Comparison of ENCODE assay signal across 8 cellular contexts in genomic region chr5:92518318-92518913, GRCh38.
DNase-seq lines count a peak whose midpoint lies in the region; ATAC-seq, FAIRE-seq and TF ChIP-seq lines count a peak whose summit lies in the region.

No MANE protein-coding gene starts in this region.

- peaks cover 20% of the 10 kb centered on the region for H3K4me1 Mint-ChIP-seq in MCF 10A (ENCODE audit: insufficient read depth, unreplicated experiment)
- no peaks in the 10 kb centered on the region for H3K4me1 Mint-ChIP-seq in T-cell

- in situ Hi-C loops in HepG2 (cut with HindIII; ENCODE audit: extremely low pct_ligation_motif_present, low pct_unique_long_range_greater_than_20kb), result no loop called here

- peak overlapping the region; percentile 60 for H2AFZ ChIP-seq in HepG2 (ENCODE audit: low read length)

- ATAC-seq in HepG2 (peak; percentile 98), T-cell (replicated peaks in 1 of 4) (no peak)

- H3K4me3 ChIP-seq in breast epithelium (no peak overlapping the region), adipocyte (ENCODE audit: low read length) (peak overlapping the region; percentile 37), HepG2 (replicated peaks in 1 of 3; ENCODE audit: insufficient read depth in 1 of 3, low read depth in 2 of 3, low read length in 3 of 3) (no peak overlapping the region)

- CTCF ChIA-PET in MCF 10A (lab: Yijun Ruan, JAX), result interaction anchor here (0.5 to 1.0 kb wide), 9 partner anchors 9 to 1746 kb away, joined by 3 to 4 read pairs (median 3); no protein-coding TSS in a partner anchor
- CTCF ChIA-PET in HepG2 (lab: Yijun Ruan, JAX; ENCODE audit: low intra/inter-chr PET ratio, low total read pairs), result interaction anchor here (1.3 kb wide), 1 partner anchor 1397 kb away, joined by 3 read pairs; no protein-coding TSS in a partner anchor
- CTCF ChIA-PET in T-cell (lab: Charles Lee), result no interaction called here

- H3K36me3 Mint-ChIP-seq in MCF 10A (ENCODE audit: insufficient read depth, unreplicated experiment), result peaks cover 2% of the 10 kb centered on the region
- no peaks in the 10 kb centered on the region for H3K36me3 Mint-ChIP-seq in T-cell

- H3K4me3 Mint-ChIP-seq in MCF 10A (ENCODE audit: unreplicated experiment), result no peak overlapping the region
- H3K4me3 Mint-ChIP-seq in T-cell, result no peak overlapping the region

- H3K27ac ChIP-seq in breast epithelium (no peak overlapping the region), HepG2 (ENCODE audit: extremely low read length, insufficient read depth, low read length) (no peak overlapping the region)

- peak; percentile 64 for FAIRE-seq in HepG2 (lab: Jason Lieb, UNC)

- H3K4me2 ChIP-seq in HepG2 (ENCODE audit: low read depth, low read length), result peak overlapping the region; percentile 53

- H3K27ac Mint-ChIP-seq in MCF 10A (ENCODE audit: low read depth, unreplicated experiment) (no peak overlapping the region), T-cell (no peak overlapping the region)

- DNase-seq in MCF 10A (ENCODE audit: unreplicated experiment) (peak; percentile 50), breast epithelium (ENCODE audit: low spot score in 2 of 2) (no peak), HCEC 1CT (peak; percentile 76), Kasumi-1 (lab: John Stamatoyannopoulos, UW) (peak; percentile 37 to 42), adipocyte (ENCODE audit: low read depth) (peak; percentile 13), HepG2 (ENCODE audit: low spot score) (peak; percentile 12), T-cell (no peak)
- DNase-seq in stimulated activated CD4-positive, alpha-beta T cell treated with anti-CD3 and anti-CD28 coated beads, Interleukin-4, amount 100 ng/mL, for 24 hours, result no peak

- no peaks in the 10 kb centered on the region for H3K9me3 ChIP-seq in breast epithelium
- peaks cover 5% of the 10 kb centered on the region for H3K9me3 ChIP-seq in adipocyte (ENCODE audit: control insufficient read depth, low read length)
- H3K9me3 ChIP-seq in HepG2 (ENCODE audit: low read length), result peaks cover 9% of the 10 kb centered on the region

- H3K9ac ChIP-seq in adipocyte (ENCODE audit: low read length) (no peak overlapping the region), HepG2 (ENCODE audit: insufficient read depth, low read depth, low read length) (no peak overlapping the region)

- no peak for TF ChIP-seq EP300 in HepG2 (IDR thresholded peaks at IDR 0.05; ENCODE audit: low read depth in 2 of 2, low read length in 2 of 2)
- no peak for TF ChIP-seq EP300 in HepG2 (CRISPR knock-in tag; IDR thresholded peaks at IDR 0.05; ENCODE audit: borderline replicate concordance)

- no peaks in the 10 kb centered on the region for H3K27me3 ChIP-seq in breast epithelium
- H3K27me3 ChIP-seq in adipocyte (replicated peaks; ENCODE audit: control insufficient read depth, insufficient read depth, low read length), result no peaks in the 10 kb centered on the region
- no peaks in the 10 kb centered on the region for H3K27me3 ChIP-seq in HepG2 (ENCODE audit: control insufficient read depth in 1 of 2, insufficient read depth in 2 of 2, low read length in 2 of 2)

- WGBS in HepG2 (ENCODE audit: low lambda C conversion rate), result 16% methylated on average over 4 of the region's 4 CpGs

- H3K4me1 ChIP-seq in breast epithelium (no peaks in the 10 kb centered on the region), adipocyte (ENCODE audit: control insufficient read depth, insufficient read depth, low read length) (no peaks in the 10 kb centered on the region), HepG2 (ENCODE audit: insufficient read depth, low read length) (no peaks in the 10 kb centered on the region)

- H3K27me3 Mint-ChIP-seq in MCF 10A (ENCODE audit: insufficient read depth, unreplicated experiment) (no peaks in the 10 kb centered on the region), T-cell (no peaks in the 10 kb centered on the region)

- no TSS peak for BruUV-seq in MCF 10A (replicated peaks; lab: Mats Ljungman, UMichigan)
- BruUV-seq in HepG2 (replicated peaks; lab: Mats Ljungman, UMichigan), result no TSS peak

- H4K20me1 ChIP-seq in HepG2 (ENCODE audit: insufficient read depth, low read length), result no peaks in the 10 kb centered on the region

- no peak for TF ChIP-seq RAD21 in HepG2 (CRISPR knock-in tag; IDR thresholded peaks at IDR 0.05)

- H3K36me3 ChIP-seq in breast epithelium (no peaks in the 10 kb centered on the region), adipocyte (ENCODE audit: control insufficient read depth, insufficient read depth, low read length, severe bottlenecking) (no peaks in the 10 kb centered on the region), HepG2 (replicated peaks in 1 of 2; ENCODE audit: control insufficient read depth in 1 of 2, insufficient read depth in 2 of 2, low read length in 2 of 2) (no peaks in the 10 kb centered on the region)

- no peak for TF ChIP-seq POLR2A in breast epithelium (IDR thresholded peaks at IDR 0.05)
- no peak for TF ChIP-seq POLR2A in HepG2 (IDR thresholded peaks at IDR 0.05; ENCODE audit: insufficient read depth in 1 of 2, low read depth in 2 of 2, low read length in 2 of 2)

- H3K9me3 Mint-ChIP-seq in MCF 10A (ENCODE audit: unreplicated experiment), result no peaks in the 10 kb centered on the region
- H3K9me3 Mint-ChIP-seq in T-cell, result peaks cover 4 to 19% (median 9%) of the 10 kb centered on the region in 3 donors

- intact Hi-C loops in MCF 10A (cut with micrococcal nuclease) (no loop called here), breast epithelium (cut with DNase I; ENCODE audit: low total_unique reads) (no loop called here), HepG2 (cut with micrococcal nuclease; ENCODE audit: unreplicated experiment) (loop anchor here (1.0 to 5.0 kb wide), 2 partner anchors 320 to 1029 kb away; no protein-coding TSS in a partner anchor)

- peak; percentile 31 for TF ChIP-seq CTCF in MCF 10A (IDR thresholded peaks at IDR 0.05; ENCODE audit: unreplicated experiment)
- peak in 1 of 3 donors; percentile 41 for TF ChIP-seq CTCF in breast epithelium (IDR thresholded peaks at IDR 0.05)
- peak; percentile 65 for TF ChIP-seq CTCF in HepG2 (CRISPR knock-in tag; IDR thresholded peaks at IDR 0.05)

- POLR2A ChIA-PET in MCF 10A (lab: Yijun Ruan, JAX) (no interaction called here), HepG2 (lab: Yijun Ruan, JAX) (no interaction called here), T-cell (lab: Charles Lee) (no interaction called here)

- no peaks in the 10 kb centered on the region for H3K79me2 ChIP-seq in HepG2 (ENCODE audit: insufficient read depth, low read length)

TF ChIP-seq in HepG2, 621 proteins besides CTCF, POLR2A, EP300 and RAD21:
- TF ChIP-seq STAG1 (CRISPR knock-in tag; IDR thresholded peaks at IDR 0.05), result peak; percentile 64
- no peak for TF ChIP-seq ZNF431 (CRISPR knock-in tag; IDR thresholded peaks at IDR 0.05; ENCODE audit: borderline replicate concordance, low read depth)
- TF ChIP-seq SMC3 (IDR thresholded peaks at IDR 0.05; ENCODE audit: low read length), result peak; percentile 36; the same call in 1 of the 2 replicates
TF ChIP-seq in HepG2: peak in this region for 2.

Comparison
In these comparisons a context has a peak if more than half of its experiments do, and no peak if none do; other contexts are left out.
1. DNase-seq: peak in MCF 10A (single experiment), HCEC 1CT (single experiment), Kasumi-1 (2 of 2), adipocyte (single experiment) and HepG2 (single experiment); none in breast epithelium (0 of 2), T-cell (0 of 34) and stimulated activated CD4-positive, alpha-beta T cell treated with anti-CD3 and anti-CD28 coated beads, Interleukin-4, amount 100 ng/mL, for 24 hours (single experiment).
2. CTCF ChIA-PET loops: an anchor here in MCF 10A (0.5 to 1.0 kb wide) and HepG2 (1.3 kb wide); none called in T-cell.